8 cellular contexts compared by ENCODE assay signal in the genomic region with DNA sequence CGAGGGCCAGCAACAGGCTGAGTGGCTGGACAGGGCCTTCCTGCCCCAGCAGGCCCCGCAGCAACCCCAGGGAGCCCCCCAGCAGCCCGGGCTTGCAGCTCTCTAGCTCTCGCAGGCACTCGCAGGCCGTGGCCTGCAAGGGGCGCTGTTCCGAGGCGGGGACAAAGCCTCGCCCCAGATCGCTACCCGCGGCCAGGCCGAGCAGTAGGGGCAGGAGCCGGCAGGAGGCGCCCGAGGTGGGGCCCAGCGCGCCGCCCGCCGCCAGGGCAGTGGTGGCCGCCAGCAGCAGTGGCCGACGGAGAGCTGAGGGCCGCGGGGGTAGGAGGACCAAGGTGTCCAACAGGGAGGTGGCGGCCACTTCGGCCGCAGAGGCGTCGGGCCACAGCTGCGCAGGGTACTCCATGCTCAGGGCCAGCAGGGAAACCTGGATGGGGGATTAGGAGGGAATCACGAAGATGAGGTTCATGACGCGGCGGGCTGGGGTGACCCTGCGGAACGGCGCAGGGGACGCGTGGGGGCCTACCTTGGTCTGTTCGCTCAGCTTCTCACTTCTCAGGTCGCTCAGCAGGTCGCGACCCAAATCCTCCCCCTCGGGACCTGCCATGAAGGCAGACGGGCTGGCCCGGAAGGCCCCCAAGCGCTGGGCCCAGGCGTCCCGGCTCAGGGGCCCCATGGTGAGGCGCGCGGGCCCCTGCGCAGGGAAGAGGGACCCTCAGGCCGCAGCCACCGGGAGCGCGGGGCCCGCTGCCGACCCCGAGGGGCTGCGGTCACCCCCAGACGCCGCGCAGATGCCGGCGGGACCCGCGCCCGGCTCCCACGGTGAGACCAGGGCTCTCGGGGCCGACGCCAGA. TPM values are rescaled to one million over a fixed set of nuclear protein-coding genes. Genes with fewer than 3 reads are reported as not detected.
A peak's percentile ranks its signal among the peaks of the same experiment; 100 is the strongest.
DNase-seq lines count a peak whose midpoint lies in the region; ATAC-seq lines count a peak whose summit lies in the region.

No MANE protein-coding gene starts in this region.

- intact Hi-C loops in left colon (cut with DNase I, micrococcal nuclease): loop anchor here in 1 of 2 donors (5.0 kb wide), 1 partner anchor 37 kb away; no protein-coding TSS in a partner anchor

- DNase-seq in NCI-H1417 (lab: John Stamatoyannopoulos, UW) (peak in 2 of 3 experiments; percentile 46 to 63), NCI-H1417 treated with DMSO at 0.1 percent for 48 hours (lab: John Stamatoyannopoulos, UW) (no peak), NCI-H2227 (lab: John Stamatoyannopoulos, UW; ENCODE audit: unreplicated experiment) (peak; percentile 88), left colon (peak; percentile 74 to 88)
- DNase-seq in activated CD4-positive, alpha-beta T cell treated with anti-CD3 and anti-CD28 coated beads for 4 hours: peak; percentile 67 to 69
- peak; percentile 56 to 70 for DNase-seq in stimulated activated CD4-positive, alpha-beta T cell treated with anti-CD3 and anti-CD28 coated beads, Interleukin-1b, Interleukin-23, amount 100 ng/mL, for 4 hours (ENCODE audit: low read depth in 2 of 2)

- peak; percentile 29 for ATAC-seq in HG02884 (IDR thresholded peaks at IDR 0.05; ENCODE audit: unreplicated experiment)
- ATAC-seq in left colon: peak; percentile 85

- H3K27ac ChIP-seq in cingulate gyrus (ENCODE audit: low read depth, low read length): peak overlapping the region; percentile 29

RNA-seq across cellular contexts. Expression of a gene that starts 0.6 kb away (rescaled TPM):
- total RNA-seq in left colon: 10 to 100 TPM; 21.7 to 22.4 TPM

RNA-seq across cellular contexts. Expression of a gene that starts 6.7 kb away (rescaled TPM):
- total RNA-seq in left colon: 10 to 100 TPM; 29.5 to 35.9 TPM

RNA-seq across cellular contexts. Expression of a gene that starts 53.6 kb away (rescaled TPM):
- total RNA-seq in left colon: 1 to 10 TPM; 1.6 to 3.8 TPM

RNA-seq across cellular contexts. Expression of a gene that starts 59.5 kb away (rescaled TPM):
- total RNA-seq in left colon: 10 to 100 TPM; 23.7 to 31.2 TPM
